In the genomic region with DNA sequence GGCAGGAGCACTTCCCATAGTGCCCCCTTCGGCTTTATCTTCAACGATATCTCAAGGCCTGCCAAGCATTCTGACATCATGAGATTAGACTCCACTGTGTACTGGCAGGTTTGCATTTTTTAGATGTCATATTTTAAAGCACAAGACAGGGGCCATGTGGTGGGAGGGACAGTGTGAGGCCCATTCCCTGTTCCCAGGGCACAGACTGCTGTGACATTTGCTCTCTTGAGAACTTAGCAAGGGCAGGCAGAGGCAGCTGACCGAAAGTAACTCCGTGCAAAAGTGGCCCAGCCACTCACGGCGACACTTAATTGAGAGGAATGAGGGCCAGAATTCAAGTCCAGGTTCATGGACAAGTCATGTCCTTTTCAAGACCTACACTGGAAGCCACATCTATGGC, we compare ENCODE assay signal across 27 cellular contexts.
"Had no signal": no experiment of that assay in that cellular context is flagged by ENCODE, and none has a peak within 500 bp of the region (broad histone marks: within the 10 kb centered on the region; RNA-seq: fewer than 3 reads in every experiment).

No MANE protein-coding gene starts in this region.

- H3K36me3 Mint-ChIP-seq: activated naive CD8-positive, alpha-beta T cell treated with anti-CD3 and anti-CD28 coated beads, Interleukin-2, amount 10 ng/mL, durations not matched to agents 7 days and 5 days had no signal

- H3K27me3 Mint-ChIP-seq: activated naive CD8-positive, alpha-beta T cell treated with anti-CD3 and anti-CD28 coated beads, Interleukin-2, amount 10 ng/mL, durations not matched to agents 7 days and 5 days had no signal

- DNase-seq: activated CD4-positive, alpha-beta T cell treated with anti-CD3 and anti-CD28 coated beads for 48 hours; activated CD4-positive, alpha-beta T cell treated with anti-CD3 and anti-CD28 coated beads, Interleukin-2, amount 50 U/mL, for 4 hours; activated CD4-positive, CD25-positive, alpha-beta regulatory T cell treated with anti-CD3 and anti-CD28 coated beads, Interleukin-2, amount 50 U/mL, for 72 hours; activated CD8-positive, alpha-beta memory T cell treated with anti-CD3 and anti-CD28 coated beads, Interleukin-2, amount 50 U/mL, for 48 hours; activated CD8-positive, alpha-beta T cell treated with anti-CD3 and anti-CD28 coated beads, Interleukin-2, amount 10 ng/mL, durations not matched to agents 7 days and 5 days; activated naive CD4-positive, alpha-beta T cell treated with anti-CD3 and anti-CD28 coated beads, Interleukin-2, amount 50 U/mL, for 16 hours; activated naive CD8-positive, alpha-beta T cell treated with anti-CD3 and anti-CD28 coated beads, Interleukin-2, amount 10 ng/mL, durations not matched to agents 7 days and 5 days; activated T-cell treated with anti-CD3 and anti-CD28 coated beads, Interleukin-2, amount 50 U/mL, for 1 hour; aorta; NCI-H1092; NCI-H1417; NCI-H1930; NCI-H2171; NCI-H345; NCI-H510A; NCI-H526 treated with DMSO at 0.1 percent for 48 hours; NCI-H82; OCI-M1; RPMI8226; SHP77; SW 1271 had no signal

- H3K36me3 ChIP-seq: SJSA1 had no signal

- H3K4me3 ChIP-seq: SJSA1 had no signal

- H3K27me3 ChIP-seq: SJSA1 had no signal

- H3K9me3 ChIP-seq: SJSA1 had no signal

- H3K4me3 Mint-ChIP-seq: activated CD8-positive, alpha-beta T cell treated with anti-CD3 and anti-CD28 coated beads, Interleukin-2, amount 10 ng/mL, durations not matched to agents 7 days and 5 days; activated naive CD8-positive, alpha-beta T cell treated with anti-CD3 and anti-CD28 coated beads, Interleukin-2, amount 10 ng/mL, durations not matched to agents 7 days and 5 days; T-helper 1 cell treated with Interleukin-12 subunit alpha and Interleukin-12 subunit beta and Interleukin-4 antibody, amounts not matched to agents 30 μg/mL and 1 μg/mL, for 36 hours; WTC11 had no signal

- H3K4me1 Mint-ChIP-seq: activated naive CD8-positive, alpha-beta T cell treated with anti-CD3 and anti-CD28 coated beads, Interleukin-2, amount 10 ng/mL, durations not matched to agents 7 days and 5 days had no signal

- H3K27ac ChIP-seq: KMS-11, SJSA1 had no signal

- ATAC-seq: activated CD8-positive, alpha-beta T cell treated with anti-CD3 and anti-CD28 coated beads, Interleukin-2, amount 10 ng/mL, durations not matched to agents 7 days and 5 days; Panc1; SK-N-SH treated with all-trans-retinoic acid at 6 μM for 48 hours; WTC11 had no signal

- H3K27ac Mint-ChIP-seq: activated CD8-positive, alpha-beta T cell treated with anti-CD3 and anti-CD28 coated beads, Interleukin-2, amount 10 ng/mL, durations not matched to agents 7 days and 5 days; activated naive CD8-positive, alpha-beta T cell treated with anti-CD3 and anti-CD28 coated beads, Interleukin-2, amount 10 ng/mL, durations not matched to agents 7 days and 5 days; T-helper 1 cell treated with Interleukin-12 subunit alpha and Interleukin-12 subunit beta and Interleukin-4 antibody, amounts not matched to agents 30 μg/mL and 1 μg/mL, for 36 hours; WTC11 had no signal
